ENCODE assay signal across 8 cellular contexts in genomic region chr11:86818466-86819282, GRCh38. TPM values are rescaled to one million over a fixed set of nuclear protein-coding genes. Genes with fewer than 3 reads are reported as not detected.
DNase-seq lines count a peak whose midpoint lies in the region; ATAC-seq and TF ChIP-seq lines count a peak whose summit lies in the region.

No MANE protein-coding gene starts in this region.

- H3K36me3 ChIP-seq in ascending aorta (no peaks in the 10 kb centered on the region), stomach (no peaks in the 10 kb centered on the region)

- H3K4me3 Mint-ChIP-seq in stimulated activated effector memory CD8-positive, alpha-beta T cell treated with anti-CD3 and anti-CD28 coated beads, Interleukin-12 subunit alpha, Interleukin-12 subunit beta, amount 100 ng/mL, for 72 hours, result no peak overlapping the region

- TF ChIP-seq CTCF in ascending aorta (IDR thresholded peaks at IDR 0.05), result peak; percentile 56 to 73 (median 71)
- peak in 5 of 7 experiments; percentile 18 to 73 (median 68) for TF ChIP-seq CTCF in stomach (IDR thresholded peaks at IDR 0.05)

- no peaks in the 10 kb centered on the region for H3K27me3 ChIP-seq in ascending aorta
- no peaks in the 10 kb centered on the region for H3K27me3 ChIP-seq in stomach

- peak; percentile 80 for DNase-seq in EH (ENCODE audit: low read depth)
- DNase-seq in NCI-H446 (lab: John Stamatoyannopoulos, UW), result peak; percentile 9 to 79
- no peak for DNase-seq in ascending aorta (ENCODE audit: low spot score in 2 of 2)
- peak; percentile 57 for DNase-seq in iPS-NIHi7 (ENCODE audit: extremely low spot score)
- DNase-seq in stomach, result no peak
- no peak for DNase-seq in stimulated activated effector memory CD8-positive, alpha-beta T cell treated with anti-CD3 and anti-CD28 coated beads, Interleukin-12 subunit alpha, Interleukin-12 subunit beta, amount 100 ng/mL, for 72 hours (ENCODE audit: low spot score in 2 of 2)

- H3K4me3 ChIP-seq in ascending aorta, result peak overlapping the region in 1 of 2 donors; percentile 26
- H3K4me3 ChIP-seq in stomach, result no peak overlapping the region

- ATAC-seq in HG03066 (IDR thresholded peaks at IDR 0.05; ENCODE audit: low read depth, unreplicated experiment), result peak; percentile 68
- no peak for ATAC-seq in stimulated activated effector memory CD8-positive, alpha-beta T cell treated with anti-CD3 and anti-CD28 coated beads, Interleukin-12 subunit alpha, Interleukin-12 subunit beta, amount 100 ng/mL, for 72 hours
- ATAC-seq in GM18505 (IDR thresholded peaks at IDR 0.05; ENCODE audit: unreplicated experiment), result no peak

- H3K4me1 Mint-ChIP-seq in stimulated activated effector memory CD8-positive, alpha-beta T cell treated with anti-CD3 and anti-CD28 coated beads, Interleukin-12 subunit alpha, Interleukin-12 subunit beta, amount 100 ng/mL, for 72 hours, result peaks cover 12% of the 10 kb centered on the region

- intact Hi-C loops in ascending aorta (cut with DNase I) (loop anchor here (1.0 to 10.0 kb wide), 4 partner anchors 99 to 514 kb away; partner anchors contain the start of gene HIKESHI), stomach (cut with DNase I; ENCODE audit: low total_unique reads) (loop anchor here (5.0 kb wide), 1 partner anchor 356 kb away; no protein-coding TSS in a partner anchor)

- H3K9me3 Mint-ChIP-seq in stimulated activated effector memory CD8-positive, alpha-beta T cell treated with anti-CD3 and anti-CD28 coated beads, Interleukin-12 subunit alpha, Interleukin-12 subunit beta, amount 100 ng/mL, for 72 hours, result no peaks in the 10 kb centered on the region

- no peak for TF ChIP-seq EP300 in stomach (IDR thresholded peaks at IDR 0.05)

- no peaks in the 10 kb centered on the region for H3K36me3 Mint-ChIP-seq in stimulated activated effector memory CD8-positive, alpha-beta T cell treated with anti-CD3 and anti-CD28 coated beads, Interleukin-12 subunit alpha, Interleukin-12 subunit beta, amount 100 ng/mL, for 72 hours

- H3K4me1 ChIP-seq in ascending aorta (peaks cover 8 to 41% of the 10 kb centered on the region in 2 donors), stomach (peaks cover 6 to 47% (median 24%) of the 10 kb centered on the region in 4 donors)

- H3K27ac ChIP-seq in ascending aorta (no peak overlapping the region), stomach (peak overlapping the region in 2 of 5 donors; percentile 70 to 79)

- WGBS in stomach, 5 donors, result 26 to 28% (median 28%) methylated on average over 11 of the region's 11 CpGs

- H3K27ac Mint-ChIP-seq in stimulated activated effector memory CD8-positive, alpha-beta T cell treated with anti-CD3 and anti-CD28 coated beads, Interleukin-12 subunit alpha, Interleukin-12 subunit beta, amount 100 ng/mL, for 72 hours, result no peak overlapping the region

- TF ChIP-seq POLR2A in stomach (IDR thresholded peaks at IDR 0.05), result no peak
- no peak for TF ChIP-seq POLR2A in GM18505 (IDR thresholded peaks at IDR 0.05; ENCODE audit: borderline replicate concordance, extremely low read depth, insufficient read depth, insufficient read length)

- H3K9me3 ChIP-seq in ascending aorta (no peaks in the 10 kb centered on the region), stomach (no peaks in the 10 kb centered on the region)

RNA-seq across cellular contexts. Expression of gene PRSS23, which starts 18.3 kb away (rescaled TPM):
- total RNA-seq in ascending aorta (184 TPM), stomach (10 to 100 TPM in 4 of 5 donors, 1 to 10 TPM in 1; 4.1 to 98.8 (median 72.9) TPM)
- polyA plus RNA-seq in stomach, result 10 to 100 TPM; 11.0 to 12.2 (median 11.7) TPM

Comparison
In these comparisons a context has a peak if more than half of its experiments do, and no peak if none do; other contexts are left out.
1. DNase-seq: peak in EH (single experiment), NCI-H446 (2 of 2) and iPS-NIHi7 (single experiment); none in ascending aorta (0 of 2), stomach (single experiment) and stimulated activated effector memory CD8-positive, alpha-beta T cell treated with anti-CD3 and anti-CD28 coated beads, Interleukin-12 subunit alpha, Interleukin-12 subunit beta, amount 100 ng/mL, for 72 hours (0 of 2).